8 cellular contexts compared by ENCODE assay signal in the genomic region with DNA sequence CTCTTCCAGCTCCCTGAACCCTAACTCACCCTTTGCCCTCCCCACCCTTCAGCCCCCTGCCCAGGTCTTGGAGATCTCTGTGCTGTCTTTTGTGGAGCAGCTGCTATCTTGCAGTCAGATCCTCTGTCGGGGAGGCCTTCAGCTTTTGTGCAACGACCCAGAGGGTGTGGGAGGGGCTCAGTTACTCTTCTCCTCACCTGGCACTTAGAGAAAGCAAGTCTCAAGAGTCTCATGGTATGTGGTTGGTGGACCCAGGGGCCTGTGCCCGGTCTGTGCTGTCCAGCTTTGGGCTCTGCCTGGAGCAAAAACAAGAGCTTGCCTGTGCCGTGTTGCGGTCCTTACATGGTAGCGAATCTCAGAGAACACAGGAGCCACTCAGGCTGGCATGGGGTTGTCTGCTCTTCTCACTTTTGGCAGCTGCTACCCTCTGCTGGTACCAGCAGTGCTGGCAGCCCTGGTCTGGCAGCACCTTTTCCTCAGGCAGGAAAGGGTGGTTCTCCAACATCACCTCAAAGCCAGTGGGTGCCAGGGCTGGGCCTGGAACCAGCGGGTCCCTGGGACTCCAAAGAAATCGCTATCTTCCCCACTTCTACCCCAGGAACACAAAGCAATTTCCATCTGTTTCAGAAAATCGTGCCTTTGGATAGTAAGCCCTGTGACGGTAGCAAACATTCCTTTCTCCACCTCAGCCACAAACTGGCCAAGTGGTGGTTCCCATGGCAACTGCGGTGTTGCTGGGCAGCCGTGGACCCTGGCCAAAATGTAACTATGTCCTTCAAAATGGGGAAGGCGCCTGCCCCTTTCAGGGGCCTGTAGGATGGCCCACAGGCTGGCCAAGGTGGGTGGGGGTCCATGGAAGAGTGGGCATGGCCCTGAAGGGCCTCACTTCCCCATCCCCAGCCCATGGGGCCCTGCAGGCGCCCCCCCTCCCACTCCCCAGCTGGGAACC.
DNase-seq lines count a peak whose midpoint lies in the region; ATAC-seq and TF ChIP-seq lines count a peak whose summit lies in the region.

No MANE protein-coding gene starts in this region.

- DNase-seq in 8988T, result peak; percentile 42
- DNase-seq in HK-2 (ENCODE audit: unreplicated experiment), result peak; percentile 37
- peak; percentile 53 for DNase-seq in activated CD4-positive, alpha-beta T cell treated with anti-CD3 and anti-CD28 coated beads, Interleukin-2, amount 50 U/mL, for 1 hour
- no peak for DNase-seq in epithelial cell of proximal tubule (ENCODE audit: low read depth)
- DNase-seq in occipital lobe (lab: John Stamatoyannopoulos, UW), result peak; percentile 60
- DNase-seq in sciatic nerve (ENCODE audit: low spot score), result no peak
- DNase-seq in NOMO-1 (lab: John Stamatoyannopoulos, UW; ENCODE audit: unreplicated experiment in 2 of 2), result no peak
- DNase-seq in germinal center (ENCODE audit: low spot score), result no peak

- TF ChIP-seq CTCF in epithelial cell of proximal tubule (conservative IDR thresholded peaks at IDR 0.05; ENCODE audit: low read depth, low read length), result peak; percentile 54

- intact Hi-C loops in sciatic nerve (cut with DNase I), result no loop called here

- no peak overlapping the region for H3K4me3 ChIP-seq in epithelial cell of proximal tubule (ENCODE audit: low read depth, low read length)

- ATAC-seq in sciatic nerve, result no peak

Comparison
In these comparisons a context has a peak if more than half of its experiments do, and no peak if none do; other contexts are left out.
1. DNase-seq: peak in 8988T (single experiment), HK-2 (single experiment), activated CD4-positive, alpha-beta T cell treated with anti-CD3 and anti-CD28 coated beads, Interleukin-2, amount 50 U/mL, for 1 hour (single experiment) and occipital lobe (single experiment); none in epithelial cell of proximal tubule (single experiment), sciatic nerve (single experiment), NOMO-1 (0 of 2) and germinal center (single experiment).